8 cellular contexts compared by ENCODE assay signal in the genomic region with DNA sequence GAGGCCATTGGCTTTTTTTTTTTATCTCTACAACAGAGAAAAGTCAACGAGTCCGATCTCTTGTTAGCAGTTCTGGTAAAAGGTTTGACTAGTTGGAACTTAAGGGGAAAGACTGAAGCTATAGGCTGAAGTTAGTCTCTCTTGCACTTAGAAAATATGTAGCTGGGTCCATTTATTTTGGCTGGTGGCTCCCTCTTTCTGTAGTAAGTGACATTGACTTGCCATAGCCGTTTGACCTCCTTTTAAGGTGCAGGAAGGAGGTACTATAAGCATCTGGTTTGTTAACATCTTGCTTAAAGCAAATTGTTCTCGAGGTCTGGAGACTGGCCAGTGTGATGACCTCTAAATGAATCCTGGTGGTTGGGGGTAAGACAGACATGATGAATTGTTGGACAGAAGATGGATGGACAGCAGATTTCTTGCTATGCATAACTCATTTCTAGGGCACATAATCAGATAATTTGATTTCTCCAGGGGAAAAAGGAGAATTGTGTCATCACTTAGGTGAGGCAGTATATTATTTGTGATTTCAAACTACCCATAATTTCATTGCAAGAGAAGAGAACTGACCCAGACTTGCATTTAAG.
A peak's percentile ranks its signal among the peaks of the same experiment; 100 is the strongest.
DNase-seq lines count a peak whose midpoint lies in the region; ATAC-seq and TF ChIP-seq lines count a peak whose summit lies in the region.
"Had no signal": no experiment of that assay in that cellular context is flagged by ENCODE, and none has a peak within 500 bp of the region (broad histone marks: within the 10 kb centered on the region; RNA-seq: fewer than 3 reads in every experiment).

No MANE protein-coding gene starts in this region.

- ATAC-seq in HG03025 (IDR thresholded peaks at IDR 0.05; ENCODE audit: low FRiP score, unreplicated experiment) (peak; percentile 49), natural killer cell (no peak)

- no peaks in the 10 kb centered on the region for H3K27me3 Mint-ChIP-seq in natural killer cell (ENCODE audit: low read depth in 2 of 2)

- no peak overlapping the region for H3K4me3 Mint-ChIP-seq in natural killer cell

- peak overlapping the region; percentile 17 to 77 for H3K27ac Mint-ChIP-seq in natural killer cell

- DNase-seq in astrocyte of the hippocampus (ENCODE audit: low read depth, low spot score) (peak; percentile 26), natural killer cell (no peak), NCI-H1092 (lab: John Stamatoyannopoulos, UW) (no peak), RPMI8226 (no peak), GM20000 (ENCODE audit: low spot score) (no peak)
- DNase-seq: amygdala had no signal

- TF ChIP-seq CTCF in GM12873 (IDR thresholded peaks at IDR 0.05; ENCODE audit: insufficient read depth, low read depth, low read length, missing control alignments) (peak; percentile 61), natural killer cell (IDR thresholded peaks at IDR 0.05) (no peak), GM20000 (IDR thresholded peaks at IDR 0.05; ENCODE audit: extremely low read depth, missing control alignments) (no peak)

- H3K4me1 Mint-ChIP-seq in natural killer cell: peaks cover 11 to 20% of the 10 kb centered on the region in 2 donors

- H3K36me3 Mint-ChIP-seq in natural killer cell: peaks cover 20% of the 10 kb centered on the region

- intact Hi-C loops in natural killer cell (cut with micrococcal nuclease): no loop called here

- no peaks in the 10 kb centered on the region for H3K9me3 Mint-ChIP-seq in natural killer cell
